In the genomic region with DNA sequence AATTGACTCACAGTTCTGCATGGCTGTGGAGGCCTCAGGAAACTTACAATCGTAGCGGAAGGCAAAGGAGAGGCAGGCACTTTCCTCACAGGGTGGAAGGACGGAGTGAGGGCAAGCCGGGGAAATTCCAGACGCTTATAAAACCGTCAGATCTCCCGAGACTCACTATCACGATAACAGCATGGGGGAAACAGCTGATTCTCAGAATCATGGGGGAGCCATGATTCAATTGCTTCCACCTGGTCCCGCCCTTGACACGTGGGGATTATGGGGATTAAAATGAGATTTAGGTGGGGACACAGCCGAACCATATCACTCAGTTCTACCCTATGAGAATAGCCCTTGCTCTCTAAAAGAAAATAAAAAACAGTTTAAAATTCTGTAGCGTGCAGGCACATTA, we compare ENCODE assay signal across 21 cellular contexts. TPM values are rescaled to one million over a fixed set of nuclear protein-coding genes. Genes with fewer than 3 reads are reported as not detected.
DNase-seq lines count a peak whose midpoint lies in the region; ATAC-seq and TF ChIP-seq lines count a peak whose summit lies in the region.
"Had no signal": no experiment of that assay in that cellular context is flagged by ENCODE, and none has a peak within 500 bp of the region (broad histone marks: within the 10 kb centered on the region; RNA-seq: fewer than 3 reads in every experiment).

No MANE protein-coding gene starts in this region.

- WGBS in smooth muscle cell (ENCODE audit: low lambda C conversion rate): 48% methylated on average over 12 of the region's 12 CpGs

- H2AFZ ChIP-seq in GM23338: no peak overlapping the region
- H2AFZ ChIP-seq in smooth muscle cell (ENCODE audit: low read depth): peak overlapping the region; percentile 54

- intact Hi-C loops in natural killer cell (cut with micrococcal nuclease): no loop called here

- H3K4me1 Mint-ChIP-seq in GM23338 (no peaks in the 10 kb centered on the region), natural killer cell (no peaks in the 10 kb centered on the region)
- H3K4me1 Mint-ChIP-seq: CD14-positive monocyte; CD4-positive, alpha-beta memory T cell; CD4-positive, CD25-positive, alpha-beta regulatory T cell; CD8-positive, alpha-beta memory T cell had no signal

- H3K79me2 ChIP-seq in GM23338 (replicated peaks; ENCODE audit: insufficient read depth) (no peaks in the 10 kb centered on the region), smooth muscle cell (ENCODE audit: low read depth) (no peaks in the 10 kb centered on the region)

- H3K9me3 ChIP-seq in WERI-Rb-1 (ENCODE audit: severe bottlenecking) (no peaks in the 10 kb centered on the region), iPS-15b (ENCODE audit: control insufficient read depth, insufficient read depth, low read length) (no peaks in the 10 kb centered on the region), smooth muscle cell (replicated peaks; ENCODE audit: low read depth) (no peaks in the 10 kb centered on the region)
- H3K9me3 ChIP-seq: BE2C, BLaER1 had no signal

- H3K9ac ChIP-seq in iPS-15b (ENCODE audit: low read depth, low read length) (no peak overlapping the region), smooth muscle cell (ENCODE audit: low read depth) (no peak overlapping the region)
- H3K9ac ChIP-seq: BLaER1 had no signal

- DNase-seq in GM23338 (ENCODE audit: low spot score): peak; percentile 30
- peak; percentile 19 for DNase-seq in WERI-Rb-1
- no peak for DNase-seq in smooth muscle cell (lab: John Stamatoyannopoulos, UW; ENCODE audit: unreplicated experiment)
- DNase-seq in DMS114 treated with DMSO at 0.1 percent for 48 hours (lab: John Stamatoyannopoulos, UW; ENCODE audit: unreplicated experiment): no peak
- DNase-seq in natural killer cell: no peak
- no peak for DNase-seq in activated CD4-positive, alpha-beta T cell treated with anti-CD3 and anti-CD28 coated beads, Interleukin-2, amount 50 U/mL, for 1 hour
- DNase-seq: 8988T; ACHN; BE2C; C1 segment of cervical spinal cord; CD4-positive, alpha-beta memory T cell; CD4-positive, CD25-positive, alpha-beta regulatory T cell; CD8-positive, alpha-beta memory T cell; COR-L47; DMS 273 treated with DMSO at 0.1 percent for 48 hours; DMS79 treated with DMSO at 0.1 percent for 48 hours; GF-D8 had no signal

- no peaks in the 10 kb centered on the region; the same call in 1 of the 2 replicates for H3K9me2 ChIP-seq in GM23338 (ENCODE audit: insufficient read depth)

- no peak overlapping the region for H3K27ac ChIP-seq in GM23338 (ENCODE audit: low read depth)
- no peak overlapping the region for H3K27ac ChIP-seq in WERI-Rb-1
- H3K27ac ChIP-seq in smooth muscle cell (ENCODE audit: low read depth): no peak overlapping the region
- H3K27ac ChIP-seq: BLaER1 had no signal

- H3K27ac Mint-ChIP-seq in GM23338 (no peak overlapping the region), natural killer cell (no peak overlapping the region)
- H3K27ac Mint-ChIP-seq: CD14-positive monocyte; CD4-positive, alpha-beta memory T cell; CD4-positive, CD25-positive, alpha-beta regulatory T cell; CD8-positive, alpha-beta memory T cell had no signal

- H3K36me3 Mint-ChIP-seq in GM23338 (ENCODE audit: low read depth): no peaks in the 10 kb centered on the region
- H3K36me3 Mint-ChIP-seq in natural killer cell: no peaks in the 10 kb centered on the region
- H3K36me3 Mint-ChIP-seq: CD14-positive monocyte; CD4-positive, alpha-beta memory T cell; CD4-positive, CD25-positive, alpha-beta regulatory T cell; CD8-positive, alpha-beta memory T cell had no signal

- H3K27me3 Mint-ChIP-seq in GM23338 (ENCODE audit: insufficient read depth, low read depth, poor library complexity): peaks cover 2% of the 10 kb centered on the region
- no peaks in the 10 kb centered on the region for H3K27me3 Mint-ChIP-seq in natural killer cell (ENCODE audit: low read depth in 2 of 2)
- H3K27me3 Mint-ChIP-seq: CD4-positive, alpha-beta memory T cell; CD4-positive, CD25-positive, alpha-beta regulatory T cell; CD8-positive, alpha-beta memory T cell had no signal

- no peak overlapping the region for H3K4me3 ChIP-seq in GM23338
- H3K4me3 ChIP-seq in WERI-Rb-1 (ENCODE audit: low read depth, low read length): no peak overlapping the region
- H3K4me3 ChIP-seq in iPS-15b (ENCODE audit: low read depth, low read length): peak overlapping the region; percentile 8
- H3K4me3 ChIP-seq in smooth muscle cell: no peak overlapping the region
- H3K4me3 ChIP-seq: BLaER1 had no signal

- TF ChIP-seq CTCF in GM23338 (conservative IDR thresholded peaks at IDR 0.05; ENCODE audit: low read depth in 2 of 2) (no peak), WERI-Rb-1 (IDR thresholded peaks at IDR 0.05; ENCODE audit: low read depth, low read length) (no peak), smooth muscle cell (IDR thresholded peaks at IDR 0.05; ENCODE audit: borderline replicate concordance, insufficient read depth, poor library complexity, severe bottlenecking) (no peak), natural killer cell (IDR thresholded peaks at IDR 0.05) (no peak)

- H3K4me2 ChIP-seq in GM23338: no peak overlapping the region
- no peak overlapping the region for H3K4me2 ChIP-seq in smooth muscle cell
- H3K4me2 ChIP-seq: BLaER1 had no signal

- H3K4me1 ChIP-seq in GM23338 (ENCODE audit: insufficient read depth): no peaks in the 10 kb centered on the region
- H3K4me1 ChIP-seq in iPS-15b (ENCODE audit: control insufficient read depth, insufficient read depth, low read length): no peaks in the 10 kb centered on the region
- no peaks in the 10 kb centered on the region for H3K4me1 ChIP-seq in smooth muscle cell (ENCODE audit: low read depth)
- H3K4me1 ChIP-seq: BE2C had no signal

- H3K27me3 ChIP-seq in GM23338 (ENCODE audit: insufficient read depth): no peaks in the 10 kb centered on the region
- H3K27me3 ChIP-seq in WERI-Rb-1 (ENCODE audit: insufficient read depth, low read depth, severe bottlenecking): no peaks in the 10 kb centered on the region
- no peaks in the 10 kb centered on the region for H3K27me3 ChIP-seq in iPS-15b (ENCODE audit: control insufficient read depth, insufficient read depth, low read length)
- no peaks in the 10 kb centered on the region for H3K27me3 ChIP-seq in smooth muscle cell (ENCODE audit: low read depth)
- H3K27me3 ChIP-seq: BE2C, BLaER1 had no signal

- peaks cover 5% of the 10 kb centered on the region; the same call in 1 of the 3 replicates for H3K9me3 Mint-ChIP-seq in GM23338
- peaks cover 0 to 2% of the 10 kb centered on the region in 2 donors for H3K9me3 Mint-ChIP-seq in natural killer cell

- H3K36me3 ChIP-seq in GM23338 (ENCODE audit: insufficient read depth) (no peaks in the 10 kb centered on the region), WERI-Rb-1 (no peaks in the 10 kb centered on the region), iPS-15b (ENCODE audit: control insufficient read depth, insufficient read depth, low read length) (no peaks in the 10 kb centered on the region), smooth muscle cell (ENCODE audit: low read depth) (no peaks in the 10 kb centered on the region)
- H3K36me3 ChIP-seq: BE2C, BLaER1 had no signal

- H3F3A ChIP-seq in GM23338 (replicated peaks; ENCODE audit: low read depth) (no peaks in the 10 kb centered on the region), smooth muscle cell (ENCODE audit: low read depth) (no peaks in the 10 kb centered on the region)

- H3K4me3 Mint-ChIP-seq in GM23338 (no peak overlapping the region), natural killer cell (no peak overlapping the region)
- H3K4me3 Mint-ChIP-seq: CD14-positive monocyte; CD4-positive, alpha-beta memory T cell; CD4-positive, CD25-positive, alpha-beta regulatory T cell; CD8-positive, alpha-beta memory T cell had no signal

- H4K20me1 ChIP-seq in GM23338 (replicated peaks; ENCODE audit: insufficient read depth) (no peaks in the 10 kb centered on the region), smooth muscle cell (ENCODE audit: low read depth) (no peaks in the 10 kb centered on the region)
- H4K20me1 ChIP-seq: BLaER1 had no signal

- peak; percentile 37; the same call in 1 of the 3 replicates for ATAC-seq in GM23338
- no peak for ATAC-seq in natural killer cell

TF ChIP-seq in GM23338, 12 proteins besides CTCF, POLR2A, EP300 and RAD21 (continues in another document):
- TF ChIP-seq, protein P1, sequence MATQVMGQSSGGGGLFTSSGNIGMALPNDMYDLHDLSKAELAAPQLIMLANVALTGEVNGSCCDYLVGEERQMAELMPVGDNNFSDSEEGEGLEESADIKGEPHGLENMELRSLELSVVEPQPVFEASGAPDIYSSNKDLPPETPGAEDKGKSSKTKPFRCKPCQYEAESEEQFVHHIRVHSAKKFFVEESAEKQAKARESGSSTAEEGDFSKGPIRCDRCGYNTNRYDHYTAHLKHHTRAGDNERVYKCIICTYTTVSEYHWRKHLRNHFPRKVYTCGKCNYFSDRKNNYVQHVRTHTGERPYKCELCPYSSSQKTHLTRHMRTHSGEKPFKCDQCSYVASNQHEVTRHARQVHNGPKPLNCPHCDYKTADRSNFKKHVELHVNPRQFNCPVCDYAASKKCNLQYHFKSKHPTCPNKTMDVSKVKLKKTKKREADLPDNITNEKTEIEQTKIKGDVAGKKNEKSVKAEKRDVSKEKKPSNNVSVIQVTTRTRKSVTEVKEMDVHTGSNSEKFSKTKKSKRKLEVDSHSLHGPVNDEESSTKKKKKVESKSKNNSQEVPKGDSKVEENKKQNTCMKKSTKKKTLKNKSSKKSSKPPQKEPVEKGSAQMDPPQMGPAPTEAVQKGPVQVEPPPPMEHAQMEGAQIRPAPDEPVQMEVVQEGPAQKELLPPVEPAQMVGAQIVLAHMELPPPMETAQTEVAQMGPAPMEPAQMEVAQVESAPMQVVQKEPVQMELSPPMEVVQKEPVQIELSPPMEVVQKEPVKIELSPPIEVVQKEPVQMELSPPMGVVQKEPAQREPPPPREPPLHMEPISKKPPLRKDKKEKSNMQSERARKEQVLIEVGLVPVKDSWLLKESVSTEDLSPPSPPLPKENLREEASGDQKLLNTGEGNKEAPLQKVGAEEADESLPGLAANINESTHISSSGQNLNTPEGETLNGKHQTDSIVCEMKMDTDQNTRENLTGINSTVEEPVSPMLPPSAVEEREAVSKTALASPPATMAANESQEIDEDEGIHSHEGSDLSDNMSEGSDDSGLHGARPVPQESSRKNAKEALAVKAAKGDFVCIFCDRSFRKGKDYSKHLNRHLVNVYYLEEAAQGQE (IDR thresholded peaks at IDR 0.05; ENCODE audit: unreplicated experiment): no peak
- TF ChIP-seq STAT1 (IDR thresholded peaks at IDR 0.05; ENCODE audit: unreplicated experiment) (no peak), POLR2AphosphoS5 (IDR thresholded peaks at IDR 0.05; ENCODE audit: low read depth) (no peak), EZH2 (IDR thresholded peaks at IDR 0.05; ENCODE audit: low read depth, unreplicated experiment) (no peak)

RNA-seq across cellular contexts. Expression of a gene that starts 13.4 kb away (rescaled TPM):
- total RNA-seq in GM23338 (2014; rRNA removed; shearing (Covaris generic)): 0.38 and 2.6 TPM in 2 replicates
- polyA plus RNA-seq in GM23338 (2016; fragmentation: Nextera tagmentation; extraction: Ambion mirVana) (0.55 and 1.0 TPM in 2 replicates), smooth muscle cell (not detected in 2 replicates)
- total RNA-seq in smooth muscle cell (not detected in 2 replicates), natural killer cell (not detected)
- total RNA-seq: CD4-positive, alpha-beta memory T cell; CD4-positive, CD25-positive, alpha-beta regulatory T cell; CD8-positive, alpha-beta memory T cell had no signal
- polyA plus RNA-seq: AG04450; CD14-positive monocyte; CD4-positive, alpha-beta memory T cell; CD4-positive, CD25-positive, alpha-beta regulatory T cell; CD8-positive, alpha-beta memory T cell had no signal

Comparison
In these comparisons a context has a peak if more than half of its experiments do, and no peak if none do; other contexts are left out.
1. DNase-seq: peak in GM23338 (single experiment) and WERI-Rb-1 (single experiment); none in smooth muscle cell (single experiment), DMS114 treated with DMSO at 0.1 percent for 48 hours (single experiment), natural killer cell (single experiment) and activated CD4-positive, alpha-beta T cell treated with anti-CD3 and anti-CD28 coated beads, Interleukin-2, amount 50 U/mL, for 1 hour (single experiment).